8 cellular contexts compared by ENCODE assay signal in genomic region chr1:148150945-148151879, GRCh38. TPM values are rescaled to one million over a fixed set of nuclear protein-coding genes. Genes with fewer than 3 reads are reported as not detected.
A peak's percentile ranks its signal among the peaks of the same experiment; 100 is the strongest.
DNase-seq lines count a peak whose midpoint lies in the region; ATAC-seq, FAIRE-seq and TF ChIP-seq lines count a peak whose summit lies in the region.
"Not testable (repeated sequence)": the region's sequence is repeated elsewhere in the genome, so short reads cannot be mapped to it uniquely, and the experiment has no call there.

No MANE protein-coding gene starts in this region.

- not testable (repeated sequence) for FAIRE-seq in GM12878 (lab: Jason Lieb, UNC)

- POLR2A ChIA-PET in GM12878 (lab: Charles Lee) = not testable (repeated sequence)

- H3K4me1 Mint-ChIP-seq in HFFc6 (ENCODE audit: low read depth); T-helper 1 cell treated with Interleukin-12 subunit alpha and Interleukin-12 subunit beta and Interleukin-4 antibody, amounts not matched to agents 30 μg/mL and 1 μg/mL, for 36 hours (ENCODE audit: low read depth): not testable (repeated sequence)

- peak overlapping the region; percentile 87 for H3K4me3 ChIP-seq in KMS-11 (IDR thresholded peaks at IDR 0.05; ENCODE audit: insufficient read depth, low read depth, low read length)
- H3K4me3 ChIP-seq in GM12878 = peak overlapping the region; percentile 69
- H3K4me3 ChIP-seq in neuronal stem cell (ENCODE audit: low read length in 2 of 2) = peak overlapping the region; percentile 62 to 87
- peak overlapping the region; percentile 63 to 79 for H3K4me3 ChIP-seq in uterus

- H3K9ac ChIP-seq in KMS-11 = peak overlapping the region; percentile 50
- peak overlapping the region; percentile 68; the same call in 1 of the 2 replicates for H3K9ac ChIP-seq in GM12878 (ENCODE audit: control insufficient read depth, insufficient read depth, low read length)
- peak overlapping the region; percentile 77 for H3K9ac ChIP-seq in neuronal stem cell (ENCODE audit: low read depth, low read length, poor library complexity)

- not testable (repeated sequence) for H2AK5ac ChIP-seq in neuronal stem cell (ENCODE audit: low read depth, low read length)

- not testable (repeated sequence) for H4K91ac ChIP-seq in neuronal stem cell (ENCODE audit: low read depth, low read length, poor library complexity)

- H4K20me1 ChIP-seq in KMS-11 (ENCODE audit: insufficient read depth); GM12878 (ENCODE audit: control insufficient read depth, insufficient read depth): not testable (repeated sequence)

- peaks cover 35% of the 10 kb centered on the region; the same call in 1 of the 2 replicates for H3K79me2 ChIP-seq in KMS-11 (ENCODE audit: insufficient read depth, low read depth)
- not testable (repeated sequence) for H3K79me2 ChIP-seq in GM12878 (ENCODE audit: control insufficient read depth, insufficient read depth, low read length)

- WGBS in GM12878 (ENCODE audit: insufficient coverage, insufficient replicate concordance, low lambda C conversion rate, missing lambda C conversion rate) = 2% methylated on average over 47 of the region's 63 CpGs
- no CpG with 5 or more reads among the region's 63 CpGs for WGBS in neuronal stem cell (ENCODE audit: extremely low coverage in 2 of 2, insufficient read length in 2 of 2, insufficient replicate concordance in 1 of 2), 2 donors

- peak overlapping the region; percentile 97 for H3K4me3 Mint-ChIP-seq in HFFc6
- peak overlapping the region; percentile 93 for H3K4me3 Mint-ChIP-seq in T-helper 1 cell treated with Interleukin-12 subunit alpha and Interleukin-12 subunit beta and Interleukin-4 antibody, amounts not matched to agents 30 μg/mL and 1 μg/mL, for 36 hours

- H3K27ac ChIP-seq in KMS-11 (peak overlapping the region; percentile 52), uterus (peak overlapping the region; percentile 71 to 73)
- not testable (repeated sequence) for H3K27ac ChIP-seq in GM12878 (ENCODE audit: control insufficient read depth, insufficient read depth); neuronal stem cell (replicated peaks; ENCODE audit: low read length)

- intact Hi-C loops in GM12878 (cut with micrococcal nuclease; ENCODE audit: unreplicated experiment) = loop anchor here (5.0 kb wide), 1 partner anchor 181 kb away; no protein-coding TSS in a partner anchor
- intact Hi-C loops in left cardiac atrium (cut with DNase I); uterus (cut with DNase I; ENCODE audit: low total_unique reads): not testable (repeated sequence)

- H2BK5ac ChIP-seq in neuronal stem cell (ENCODE audit: low read length) = not testable (repeated sequence)

- TF ChIP-seq EP300 in GM12878 (IDR thresholded peaks at IDR 0.05; ENCODE audit: borderline replicate concordance in 1 of 2, control insufficient read depth in 1 of 2, low read depth in 2 of 2, low read length in 2 of 2) = not testable (repeated sequence)

- H3K27me3 ChIP-seq in KMS-11 (ENCODE audit: insufficient read depth, low read depth); GM12878 (replicated peaks in 1 of 2; ENCODE audit: control insufficient read depth in 2 of 2, insufficient read depth in 2 of 2, low read length in 1 of 2); neuronal stem cell (ENCODE audit: control insufficient read depth in 3 of 3, insufficient read depth in 3 of 3, low read depth in 1 of 3, low read length in 3 of 3); uterus: not testable (repeated sequence)

- CTCF ChIA-PET in GM12878 (lab: Yijun Ruan, JAX) = not testable (repeated sequence)

- not testable (repeated sequence) for H3K36me3 Mint-ChIP-seq in HFFc6 (ENCODE audit: low read depth); T-helper 1 cell treated with Interleukin-12 subunit alpha and Interleukin-12 subunit beta and Interleukin-4 antibody, amounts not matched to agents 30 μg/mL and 1 μg/mL, for 36 hours (ENCODE audit: low read depth)

- ATAC-seq in GM18498 (IDR thresholded peaks at IDR 0.05; ENCODE audit: unreplicated experiment) (peak; percentile 26), GM12878 (peak; percentile 60), left cardiac atrium (peak; percentile 55 to 76)

- H3K23ac ChIP-seq in neuronal stem cell (ENCODE audit: low read depth, low read length, poor library complexity) = not testable (repeated sequence)

- not testable (repeated sequence) for TF ChIP-seq POLR2A in GM12878 (IDR thresholded peaks at IDR 0.05; ENCODE audit: low read depth, low read length); uterus (IDR thresholded peaks at IDR 0.05)

- not testable (repeated sequence) for H2BK120ac ChIP-seq in neuronal stem cell (ENCODE audit: low read depth, low read length)

- H3K9me3 ChIP-seq in GM12878 (replicated peaks; ENCODE audit: control insufficient read depth, insufficient read depth, low read length); neuronal stem cell (replicated peaks in 1 of 2; ENCODE audit: control insufficient read depth in 2 of 2, insufficient read depth in 1 of 2, low read depth in 1 of 2, low read length in 2 of 2); uterus: not testable (repeated sequence)

- H3K36me3 ChIP-seq in KMS-11 (ENCODE audit: insufficient read depth); GM12878 (ENCODE audit: control insufficient read depth in 2 of 2, insufficient read depth in 2 of 2, low read length in 1 of 2); neuronal stem cell (replicated peaks in 1 of 2; ENCODE audit: control insufficient read depth in 2 of 2, insufficient read depth in 2 of 2, low read length in 2 of 2); uterus: not testable (repeated sequence)

- H2AFZ ChIP-seq in KMS-11 (ENCODE audit: low read depth) = peak overlapping the region; percentile 73
- H2AFZ ChIP-seq in GM12878 (ENCODE audit: control insufficient read depth, low read depth, low read length) = not testable (repeated sequence)
- H2AFZ ChIP-seq in neuronal stem cell (ENCODE audit: low read length) = peak overlapping the region; percentile 91

- in situ Hi-C loops in GM12878 (cut with MboI) = not testable (repeated sequence)

- not testable (repeated sequence) for H3K9me3 Mint-ChIP-seq in HFFc6; T-helper 1 cell treated with Interleukin-12 subunit alpha and Interleukin-12 subunit beta and Interleukin-4 antibody, amounts not matched to agents 30 μg/mL and 1 μg/mL, for 36 hours

- not testable (repeated sequence) for TF ChIP-seq CTCF in HFFc6 (IDR thresholded peaks at IDR 0.05); KMS-11 (conservative IDR thresholded peaks at IDR 0.05; ENCODE audit: low read depth, low read length); GM12878 (IDR thresholded peaks at IDR 0.05 in 2 of 3, conservative IDR thresholded peaks at IDR 0.05 in 1 of 3; ENCODE audit: control insufficient read depth in 2 of 3, extremely low read depth in 1 of 3, insufficient read depth in 1 of 3, low read depth in 3 of 3, low read length in 3 of 3); uterus (IDR thresholded peaks at IDR 0.05)

- TF ChIP-seq RAD21 in GM12878 (IDR thresholded peaks at IDR 0.05; ENCODE audit: insufficient read depth, low read depth, low read length) = not testable (repeated sequence)

- H2BK12ac ChIP-seq in neuronal stem cell (ENCODE audit: low read length) = not testable (repeated sequence)

- H3K18ac ChIP-seq in neuronal stem cell (ENCODE audit: low read length) = peak overlapping the region; percentile 71

- peak; percentile 62 for DNase-seq in HFFc6
- not testable (repeated sequence) for DNase-seq in GM12878 (ENCODE audit: low read depth, low spot score); neuronal stem cell (ENCODE audit: low spot score)
- DNase-seq in left cardiac atrium = peak; percentile 48
- peak in 1 of 2 donors; percentile 44 for DNase-seq in uterus

- peak overlapping the region; percentile 92 for H3K27ac Mint-ChIP-seq in HFFc6
- H3K27ac Mint-ChIP-seq in T-helper 1 cell treated with Interleukin-12 subunit alpha and Interleukin-12 subunit beta and Interleukin-4 antibody, amounts not matched to agents 30 μg/mL and 1 μg/mL, for 36 hours = not testable (repeated sequence)

- not testable (repeated sequence) for BruUV-seq in GM12878 (replicated peaks; lab: Mats Ljungman, UMichigan)

- H2BK15ac ChIP-seq in neuronal stem cell (ENCODE audit: low read length) = not testable (repeated sequence)

- not testable (repeated sequence) for H4K8ac ChIP-seq in neuronal stem cell (ENCODE audit: low read depth, low read length)

- peak overlapping the region; percentile 93 for H3K4me2 ChIP-seq in KMS-11
- peak overlapping the region; percentile 42; the same call in 1 of the 2 replicates for H3K4me2 ChIP-seq in GM12878 (ENCODE audit: control insufficient read depth, insufficient read depth)
- peak overlapping the region; percentile 62 for H3K4me2 ChIP-seq in neuronal stem cell (ENCODE audit: insufficient read depth, low read length, poor library complexity, severe bottlenecking)

- H3K27me3 Mint-ChIP-seq in HFFc6 (ENCODE audit: insufficient read depth); T-helper 1 cell treated with Interleukin-12 subunit alpha and Interleukin-12 subunit beta and Interleukin-4 antibody, amounts not matched to agents 30 μg/mL and 1 μg/mL, for 36 hours (ENCODE audit: low read depth): not testable (repeated sequence)

- not testable (repeated sequence) for H3K4ac ChIP-seq in neuronal stem cell (ENCODE audit: low read length)

- peaks cover 21% of the 10 kb centered on the region for H3K4me1 ChIP-seq in KMS-11 (ENCODE audit: low read depth, poor library complexity, severe bottlenecking)
- H3K4me1 ChIP-seq in GM12878 (ENCODE audit: control insufficient read depth, insufficient read depth, low read length); neuronal stem cell (ENCODE audit: control insufficient read depth in 2 of 2, insufficient read depth in 1 of 2, low read depth in 1 of 2, low read length in 2 of 2); uterus: not testable (repeated sequence)

- SMC1A ChIA-PET in GM12878 (lab: Charles Lee; ENCODE audit: uncharacterized antibody, unreplicated experiment) = not testable (repeated sequence)

- not testable (repeated sequence) for H3K14ac ChIP-seq in neuronal stem cell (ENCODE audit: low read length)

- RAD21 ChIA-PET in GM12878 (lab: Charles Lee; ENCODE audit: unreplicated experiment) = not testable (repeated sequence)

- H3K79me1 ChIP-seq in neuronal stem cell (ENCODE audit: low read depth, low read length) = not testable (repeated sequence)

RNA-seq across cellular contexts. Expression of gene NBPF11, which starts 0.9 kb away (rescaled TPM):
- total RNA-seq in HFFc6 (2021; fragmentation: NEBNext Ultra II Directional; extraction: Animal tissue kit (Norgen Biotek cat#: 25700)) = 1 to 10 TPM; 3.5 to 4.9 (median 4.1) TPM
- total RNA-seq in GM12878 (2013; cell fraction: nucleolus; rRNA removed) = 37.4 and 42.8 TPM in 2 replicates
- total RNA-seq in GM12878 (2014; rRNA removed) = 4.7 and 4.8 TPM in 2 replicates
- 5.1 and 5.9 TPM in 2 replicates for total RNA-seq in GM12878 (2014; rRNA removed; fragmentation: Illumina TruSeq; extraction: Trizol)
- 5.7 and 5.9 TPM in 2 replicates for total RNA-seq in GM12878 (2021)
- 10.1 TPM for polyA plus RNA-seq in GM12878 (2011; ENCODE audit: low read depth)
- polyA plus RNA-seq in GM12878 (2011; rRNA removed) = 14.3 and 14.4 TPM in 2 replicates
- polyA plus RNA-seq in GM12878 (2011; cell fraction: cytosol; rRNA removed) = 6.2 and 6.3 TPM in 2 replicates
- polyA plus RNA-seq in GM12878 (2011; cell fraction: nucleus; rRNA removed) = 46.5 and 55.7 TPM in 2 replicates
- 10.5 and 11.0 TPM in 2 replicates for polyA plus RNA-seq in GM12878 (2012)
- 8.3 and 10.9 TPM in 2 replicates for polyA plus RNA-seq in GM12878 (2014; fragmentation: Illumina TruSeq; extraction: Trizol)
- polyA plus RNA-seq in GM12878 (2014; fragmentation: Nextera tagmentation; extraction: Ambion mirVana) = 1 to 10 TPM; 1.2 to 2.5 TPM
- 7.1 and 8.4 TPM in 2 replicates for polyA plus RNA-seq in GM12878 (2014; rRNA removed)
- polyA plus RNA-seq in GM12878 (2016; fragmentation: Nextera tagmentation; extraction: Ambion mirVana) = 1 to 10 TPM; 3.1 TPM
- 6.6 and 6.9 TPM in 2 replicates for polyA minus RNA-seq in GM12878 (2011; rRNA and poly(A)+ RNA removed)
- polyA minus RNA-seq in GM12878 (2011; cell fraction: cytosol; rRNA and poly(A)+ RNA removed) = 1.1 and 2.7 TPM in 2 replicates
- polyA minus RNA-seq in GM12878 (2011; cell fraction: nucleus; rRNA and poly(A)+ RNA removed) = 10.9 and 13.7 TPM in 2 replicates
- 1 to 10 TPM; 3.8 to 5.0 TPM for total RNA-seq in left cardiac atrium
- polyA plus RNA-seq in neuronal stem cell (2013, experiment 1 of 2) = 4.9 TPM
- polyA plus RNA-seq in neuronal stem cell (2013, experiment 2 of 2) = 4.8 TPM
- total RNA-seq in uterus = 10 to 100 TPM in 3 of 4 donors, 1 to 10 TPM in 1; 6.2 to 16.8 (median 12.8) TPM

Comparison
In these comparisons a context has a peak if more than half of its experiments do, and no peak if none do; other contexts are left out.
1. H3K4me2 ChIP-seq: peak in every context shown above with its lines; median percentile 93 in KMS-11; 62 in neuronal stem cell; 42 in GM12878.